ENCODE assay signal across 8 cellular contexts in genomic region chr5:93899026-93899600, GRCh38.
A peak's percentile ranks its signal among the peaks of the same experiment; 100 is the strongest.
DNase-seq lines count a peak whose midpoint lies in the region; ATAC-seq, FAIRE-seq and TF ChIP-seq lines count a peak whose summit lies in the region.

No MANE protein-coding gene starts in this region.

- peak; percentile 5 for DNase-seq in germinal center (ENCODE audit: low spot score)
- DNase-seq in NCI-H510A treated with DMSO at 0.1 percent for 48 hours (lab: John Stamatoyannopoulos, UW), result no peak
- DNase-seq in stimulated activated CD4-positive, alpha-beta T cell treated with anti-CD3 and anti-CD28 coated beads, Interleukin-4, amount 100 ng/mL, for 4 hours, result no peak
- DNase-seq in activated CD4-positive, alpha-beta T cell treated with anti-CD3 and anti-CD28 coated beads for 48 hours, result no peak
- no peak for DNase-seq in T1000 (lab: John Stamatoyannopoulos, UW)

- H3K9me2 ChIP-seq in Loucy (replicated peaks; ENCODE audit: low read depth, low read length), result no peaks in the 10 kb centered on the region

- H3K9ac ChIP-seq in Loucy (ENCODE audit: low read depth, low read length, poor library complexity, severe bottlenecking), result no peak overlapping the region

- no peaks in the 10 kb centered on the region for H3F3A ChIP-seq in Loucy (ENCODE audit: low read depth)

- TF ChIP-seq CTCF in Loucy (conservative IDR thresholded peaks at IDR 0.05; ENCODE audit: low read length), result peak; percentile 55

- H3K4me2 ChIP-seq in Loucy (ENCODE audit: low read depth, low read length, poor library complexity, severe bottlenecking), result no peak overlapping the region

- peak; percentile 94 for ATAC-seq in GM21529 (IDR thresholded peaks at IDR 0.05; ENCODE audit: unreplicated experiment)

- H3K36me3 ChIP-seq in Loucy (ENCODE audit: insufficient read depth, low read length), result no peaks in the 10 kb centered on the region

- H4K20me1 ChIP-seq in Loucy (ENCODE audit: insufficient read depth, low read length, poor library complexity, severe bottlenecking), result no peaks in the 10 kb centered on the region

- no peaks in the 10 kb centered on the region for H3K27me3 ChIP-seq in Loucy (ENCODE audit: insufficient read depth, low read length, poor library complexity, severe bottlenecking)

- no peak overlapping the region for H3K4me3 ChIP-seq in Loucy (ENCODE audit: low read length, poor library complexity, severe bottlenecking)

- no peaks in the 10 kb centered on the region for H3K79me2 ChIP-seq in Loucy (ENCODE audit: insufficient read depth, low read length)

- H3K9me3 ChIP-seq in Loucy (ENCODE audit: insufficient read depth, low read depth, low read length), result no peaks in the 10 kb centered on the region

- peak; percentile 85 for FAIRE-seq in G401.6 (lab: Jason Lieb, UNC)

- H2AFZ ChIP-seq in Loucy (ENCODE audit: low read length), result no peak overlapping the region

- no peaks in the 10 kb centered on the region for H3K4me1 ChIP-seq in Loucy (ENCODE audit: insufficient read depth, low read length, poor library complexity, severe bottlenecking)
